In the genomic region with DNA sequence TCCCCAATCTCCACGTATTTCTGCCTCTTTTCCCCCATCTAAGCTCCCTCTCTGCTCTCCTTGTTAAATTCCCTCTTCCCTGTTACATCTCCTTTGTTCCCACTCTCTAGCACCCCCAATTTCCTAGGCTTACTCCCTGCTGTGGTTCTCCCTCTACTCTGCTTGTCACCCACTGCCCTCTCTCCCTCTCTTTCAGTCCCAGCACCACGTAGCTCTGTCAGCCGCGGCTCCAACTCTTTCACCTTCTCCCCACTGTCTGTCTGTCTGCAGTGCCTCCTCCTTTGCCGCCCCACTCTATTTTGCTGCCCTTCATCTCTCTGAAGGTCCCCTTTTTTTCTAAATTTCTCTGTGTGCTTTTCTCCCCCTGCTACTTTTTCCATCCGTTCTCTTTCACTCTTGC, we compare ENCODE assay signal across 8 cellular contexts. TPM values are rescaled to one million over a fixed set of nuclear protein-coding genes. Genes with fewer than 3 reads are reported as not detected.
A peak's percentile ranks its signal among the peaks of the same experiment; 100 is the strongest.
DNase-seq lines count a peak whose midpoint lies in the region; ATAC-seq and TF ChIP-seq lines count a peak whose summit lies in the region.

No MANE protein-coding gene starts in this region.

- H3K9me3 ChIP-seq in right atrium auricular region (peaks cover 0 to 19% of the 10 kb centered on the region in 2 donors), skeletal muscle tissue (ENCODE audit: control insufficient read depth in 3 of 3, low read length in 3 of 3) (peaks cover 2 to 7% (median 3%) of the 10 kb centered on the region in 3 donors)

- H3K9ac ChIP-seq in skeletal muscle tissue (ENCODE audit: low read depth in 1 of 3, low read length in 3 of 3): peak overlapping the region in 2 of 3 donors; percentile 84 to 94

- H3K27ac ChIP-seq in right atrium auricular region (no peak overlapping the region), skeletal muscle tissue (ENCODE audit: low read depth, low read length) (no peak overlapping the region)

- TF ChIP-seq CTCF in WI38 (IDR thresholded peaks at IDR 0.05; ENCODE audit: low read depth, low read length) (no peak), right atrium auricular region (IDR thresholded peaks at IDR 0.05) (no peak)

- no peak for ATAC-seq in GM19397 (IDR thresholded peaks at IDR 0.05; ENCODE audit: unreplicated experiment)

- H3K27me3 ChIP-seq in H7 (ENCODE audit: control insufficient read depth, insufficient read depth, low read length): no peaks in the 10 kb centered on the region
- no peaks in the 10 kb centered on the region for H3K27me3 ChIP-seq in right atrium auricular region
- H3K27me3 ChIP-seq in skeletal muscle tissue (ENCODE audit: control insufficient read depth in 3 of 3, insufficient read depth in 3 of 3, low read length in 3 of 3): no peaks in the 10 kb centered on the region

- DNase-seq in H7 (no peak), right atrium auricular region (ENCODE audit: low spot score) (no peak), dedifferentiated amniotic fluid mesenchymal stem cell (ENCODE audit: extremely low spot score) (no peak), C1 segment of cervical spinal cord (lab: John Stamatoyannopoulos, UW) (no peak), anterior cingulate cortex (lab: John Stamatoyannopoulos, UW) (no peak)

- peak overlapping the region; percentile 92 for H3K4me3 ChIP-seq in H7 (ENCODE audit: insufficient read depth, low read depth, low read length)
- peak overlapping the region; percentile 99 for H3K4me3 ChIP-seq in WI38 (ENCODE audit: low read depth, low read length)
- H3K4me3 ChIP-seq in right atrium auricular region: peak overlapping the region; percentile 73 to 88
- peak overlapping the region; percentile 87 to 99 (median 98) for H3K4me3 ChIP-seq in skeletal muscle tissue (ENCODE audit: low read length in 3 of 3)

- H3K4me1 ChIP-seq in right atrium auricular region (peaks cover 0 to 17% of the 10 kb centered on the region in 2 donors), skeletal muscle tissue (ENCODE audit: control insufficient read depth in 3 of 3, insufficient read depth in 3 of 3, low read length in 3 of 3) (peaks cover 13 to 16% (median 14%) of the 10 kb centered on the region in 3 donors)

- H3K36me3 ChIP-seq in H7 (replicated peaks; ENCODE audit: control insufficient read depth, insufficient read depth, low read length) (no peaks in the 10 kb centered on the region; the same call in 1 of the 2 replicates), right atrium auricular region (no peaks in the 10 kb centered on the region), skeletal muscle tissue (ENCODE audit: control insufficient read depth in 3 of 3, insufficient read depth in 3 of 3, low read length in 3 of 3) (peaks cover 6 to 11% (median 10%) of the 10 kb centered on the region in 3 donors)

RNA-seq across cellular contexts. Expression of gene ZNF841, which starts 1.0 kb away (rescaled TPM):
- 4.0 and 4.1 TPM in 2 replicates for total RNA-seq in H7 (2014; rRNA removed; shearing (Covaris generic))
- total RNA-seq in right atrium auricular region (10 to 100 TPM in 1 of 2 donors, 1 to 10 TPM in 1; 4.8 to 11.0 TPM), skeletal muscle tissue (19.8 TPM)

RNA-seq across cellular contexts. Expression of gene ZNF616, which starts 45.2 kb away (rescaled TPM):
- 4.8 and 10.3 TPM in 2 replicates for total RNA-seq in H7 (2014; rRNA removed; shearing (Covaris generic))
- total RNA-seq in right atrium auricular region (1 to 10 TPM; 2.4 to 3.3 TPM), skeletal muscle tissue (6.8 TPM)

RNA-seq across cellular contexts. Expression of gene ZNF432, which starts 45.9 kb away (rescaled TPM):
- total RNA-seq in H7 (2014; rRNA removed; shearing (Covaris generic)): 2.3 and 2.9 TPM in 2 replicates
- total RNA-seq in right atrium auricular region (1 to 10 TPM; 5.4 to 8.6 TPM), skeletal muscle tissue (11.5 TPM)
